ENCODE assay signal across 8 cellular contexts in the genomic region with DNA sequence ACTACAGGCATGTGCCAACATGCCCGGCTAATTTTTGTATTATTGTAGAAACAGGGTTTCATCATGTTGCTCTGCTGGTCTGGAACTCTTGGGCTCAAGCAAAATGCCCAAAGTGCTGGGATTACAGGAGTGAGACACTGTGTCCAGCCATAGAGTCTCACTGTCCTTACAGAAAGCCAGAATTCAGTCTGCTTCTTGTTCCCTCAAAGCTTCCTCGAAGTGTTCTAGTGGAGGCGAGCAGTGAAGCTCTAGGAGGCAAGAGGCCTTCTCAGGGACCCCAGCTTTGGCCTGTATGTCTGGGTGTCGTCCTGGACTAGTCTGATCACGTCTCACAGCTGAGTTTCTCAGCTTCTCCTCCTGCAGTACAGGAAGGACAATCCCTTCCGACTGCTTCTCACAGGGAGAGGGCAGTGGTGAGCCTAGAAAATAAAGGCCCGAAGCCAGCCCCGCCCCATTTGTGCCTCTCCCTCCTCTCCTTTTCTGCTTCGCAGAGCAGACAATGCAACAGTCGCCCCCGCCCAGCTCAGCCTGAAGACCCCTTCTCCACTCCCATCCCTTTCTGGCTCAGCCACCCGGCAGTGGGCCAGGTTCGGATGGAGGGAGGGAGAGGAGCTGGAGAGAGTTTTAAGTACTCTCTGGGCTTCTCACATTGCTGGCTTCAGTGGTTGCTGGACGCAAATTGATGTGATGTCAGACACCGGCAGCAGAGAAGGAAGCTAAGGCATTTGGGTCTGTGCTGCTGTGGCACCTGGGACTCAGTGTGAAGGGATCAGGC. TPM values are rescaled to one million over a fixed set of nuclear protein-coding genes. Genes with fewer than 3 reads are reported as not detected.
A peak's percentile ranks its signal among the peaks of the same experiment; 100 is the strongest.
DNase-seq lines count a peak whose midpoint lies in the region; ATAC-seq and TF ChIP-seq lines count a peak whose summit lies in the region.

No MANE protein-coding gene starts in this region.

- peak; percentile 72 for ATAC-seq in HG03432 (IDR thresholded peaks at IDR 0.05; ENCODE audit: unreplicated experiment)

- in situ Hi-C loops in GM13977 (cut with MboI; ENCODE audit: low pct_unique_long_range_greater_than_20kb, low sequenced_read_pairs, unreplicated experiment): no loop called here

- peak overlapping the region; percentile 50 for H3K27ac ChIP-seq in 22Rv1
- peak overlapping the region; percentile 14 for H3K27ac ChIP-seq in effector memory CD4-positive, alpha-beta T cell (ENCODE audit: insufficient read depth, low read length, poor library complexity, severe bottlenecking)

- no peaks in the 10 kb centered on the region for H3K9me3 Mint-ChIP-seq in activated CD4-positive, alpha-beta T cell treated with anti-CD3 and anti-CD28 coated beads, Interleukin-2, amount 10 ng/mL, durations not matched to agents 7 days and 5 days

- H3K27me3 Mint-ChIP-seq in activated CD4-positive, alpha-beta T cell treated with anti-CD3 and anti-CD28 coated beads, Interleukin-2, amount 10 ng/mL, durations not matched to agents 7 days and 5 days: no peaks in the 10 kb centered on the region

- H3K4me1 ChIP-seq in effector memory CD4-positive, alpha-beta T cell (ENCODE audit: control insufficient read depth, insufficient read depth, low read length, poor library complexity, severe bottlenecking): no peaks in the 10 kb centered on the region

- no peaks in the 10 kb centered on the region for H3K9me3 ChIP-seq in effector memory CD4-positive, alpha-beta T cell (ENCODE audit: control insufficient read depth, low read length)

- peak; percentile 72 for DNase-seq in GM13977 (ENCODE audit: low spot score)
- peak; percentile 81 for DNase-seq in NCI-H69 (lab: John Stamatoyannopoulos, UW)
- peak; percentile 67 for DNase-seq in activated CD4-positive, alpha-beta T cell treated with anti-CD3 and anti-CD28 coated beads, Interleukin-2, amount 10 ng/mL, durations not matched to agents 7 days and 5 days
- DNase-seq in effector memory CD4-positive, alpha-beta T cell: peak; percentile 15 to 33 (median 31)
- peak; percentile 80 for DNase-seq in medulla oblongata (ENCODE audit: extremely low spot score)
- peak; percentile 72 for DNase-seq in stimulated activated CD8-positive, alpha-beta memory T cell treated with anti-CD3 and anti-CD28 coated beads, Interleukin-4, amount 100 ng/mL, for 48 hours

- H3K36me3 Mint-ChIP-seq in activated CD4-positive, alpha-beta T cell treated with anti-CD3 and anti-CD28 coated beads, Interleukin-2, amount 10 ng/mL, durations not matched to agents 7 days and 5 days (ENCODE audit: low read depth): peaks cover 3% of the 10 kb centered on the region

- POLR2A ChIA-PET in activated CD4-positive, alpha-beta T cell treated with anti-CD3 and anti-CD28 coated beads, Interleukin-2, amount 10 ng/mL, durations not matched to agents 7 days and 5 days (lab: Charles Lee): no interaction called here

- no peak overlapping the region for H3K4me3 Mint-ChIP-seq in activated CD4-positive, alpha-beta T cell treated with anti-CD3 and anti-CD28 coated beads, Interleukin-2, amount 10 ng/mL, durations not matched to agents 7 days and 5 days

- CTCF ChIA-PET in activated CD4-positive, alpha-beta T cell treated with anti-CD3 and anti-CD28 coated beads, Interleukin-2, amount 10 ng/mL, durations not matched to agents 7 days and 5 days (lab: Charles Lee): interaction anchor here (0.6 to 1.6 kb wide), 9 partner anchors 9 to 153 kb away, joined by 3 to 10 read pairs (median 4); a partner anchor contains a TSS

- H3K36me3 ChIP-seq in effector memory CD4-positive, alpha-beta T cell (ENCODE audit: control insufficient read depth, insufficient read depth, low read length): no peaks in the 10 kb centered on the region

- H3K4me3 ChIP-seq in effector memory CD4-positive, alpha-beta T cell (ENCODE audit: insufficient read depth, low read depth, low read length, poor library complexity, severe bottlenecking): peak overlapping the region; percentile 7

- H3K27me3 ChIP-seq in effector memory CD4-positive, alpha-beta T cell (replicated peaks; ENCODE audit: control insufficient read depth, insufficient read depth, low read length, poor library complexity, severe bottlenecking): no peaks in the 10 kb centered on the region

- peaks cover 24% of the 10 kb centered on the region for H3K4me1 Mint-ChIP-seq in activated CD4-positive, alpha-beta T cell treated with anti-CD3 and anti-CD28 coated beads, Interleukin-2, amount 10 ng/mL, durations not matched to agents 7 days and 5 days

- peak; percentile 69 for TF ChIP-seq CTCF in 22Rv1 (IDR thresholded peaks at IDR 0.05)
- peak; percentile 47 for TF ChIP-seq CTCF in GM13977 (IDR thresholded peaks at IDR 0.05; ENCODE audit: extremely low read depth, insufficient read depth, missing control alignments)

- H3K27ac Mint-ChIP-seq in activated CD4-positive, alpha-beta T cell treated with anti-CD3 and anti-CD28 coated beads, Interleukin-2, amount 10 ng/mL, durations not matched to agents 7 days and 5 days: peak overlapping the region; percentile 83

RNA-seq across cellular contexts. Expression of a gene that starts 11.1 kb away (rescaled TPM):
- total RNA-seq in activated CD4-positive, alpha-beta T cell treated with anti-CD3 and anti-CD28 coated beads, Interleukin-2, amount 10 ng/mL, durations not matched to agents 7 days and 5 days: 10 to 100 TPM; 34.4 to 38.6 TPM

RNA-seq across cellular contexts. Expression of a gene that starts 19.6 kb away (rescaled TPM):
- 10 to 100 TPM; 64.7 to 69.4 TPM for total RNA-seq in activated CD4-positive, alpha-beta T cell treated with anti-CD3 and anti-CD28 coated beads, Interleukin-2, amount 10 ng/mL, durations not matched to agents 7 days and 5 days

RNA-seq across cellular contexts. Expression of a gene that starts 20.3 kb away (rescaled TPM):
- total RNA-seq in activated CD4-positive, alpha-beta T cell treated with anti-CD3 and anti-CD28 coated beads, Interleukin-2, amount 10 ng/mL, durations not matched to agents 7 days and 5 days: 10 to 100 TPM; 41.5 to 46.0 TPM

RNA-seq across cellular contexts. Expression of a gene that starts 36.7 kb away (rescaled TPM):
- total RNA-seq in activated CD4-positive, alpha-beta T cell treated with anti-CD3 and anti-CD28 coated beads, Interleukin-2, amount 10 ng/mL, durations not matched to agents 7 days and 5 days: 10 to 100 TPM; 21.7 to 26.0 TPM

RNA-seq across cellular contexts. Expression of a gene that starts 40.7 kb away (rescaled TPM):
- 10 to 100 TPM; 46.4 to 47.3 TPM for total RNA-seq in activated CD4-positive, alpha-beta T cell treated with anti-CD3 and anti-CD28 coated beads, Interleukin-2, amount 10 ng/mL, durations not matched to agents 7 days and 5 days

Comparison
In these comparisons a context has a peak if more than half of its experiments do, and no peak if none do; other contexts are left out.
1. Peak in every context shown above with its lines: DNase-seq, ATAC-seq, H3K4me3 ChIP-seq and H3K27ac ChIP-seq.
2. DNase-seq: peak in every context shown above with its lines; median percentile 81 in NCI-H69; 80 in medulla oblongata; 72 in GM13977; 72 in stimulated activated CD8-positive, alpha-beta memory T cell treated with anti-CD3 and anti-CD28 coated beads, Interleukin-4, amount 100 ng/mL, for 48 hours; 67 in activated CD4-positive, alpha-beta T cell treated with anti-CD3 and anti-CD28 coated beads, Interleukin-2, amount 10 ng/mL, durations not matched to agents 7 days and 5 days; 31 in effector memory CD4-positive, alpha-beta T cell.